In the genomic region with DNA sequence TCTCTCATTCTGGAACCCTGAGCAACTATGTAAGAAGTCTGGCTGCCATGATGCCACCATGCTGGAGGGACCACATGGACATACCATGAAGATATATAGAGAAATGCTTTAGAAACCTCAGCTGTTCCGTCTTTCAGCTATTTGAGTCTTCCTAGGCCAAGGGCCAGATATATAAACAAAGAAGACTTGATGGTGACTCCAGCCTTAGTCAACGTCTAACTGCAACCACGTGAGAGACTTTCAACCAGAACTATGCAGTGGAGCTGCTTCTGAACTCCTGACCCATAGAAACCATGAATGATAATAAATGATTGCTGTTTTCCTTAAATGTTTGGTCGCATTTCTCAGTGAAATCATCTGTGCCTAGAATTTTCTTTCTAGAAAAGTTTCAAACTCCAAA, we compare ENCODE assay signal across 1 cellular context.
TF ChIP-seq lines count a peak whose summit lies in the region.

No MANE protein-coding gene starts in this region.

TF ChIP-seq in SK-N-SH treated with all-trans-retinoic acid at 6 μM for 48 hours, 23 proteins besides CTCF, POLR2A, EP300 and RAD21 (continued from another document):
- TF ChIP-seq TCF4 (CRISPR knock-in tag; IDR thresholded peaks at IDR 0.05; ENCODE audit: borderline replicate concordance) (no peak), ZNF565 (CRISPR knock-in tag; conservative IDR thresholded peaks at IDR 0.05; ENCODE audit: low read depth) (no peak), PPARA (CRISPR knock-in tag; IDR thresholded peaks at IDR 0.05; ENCODE audit: borderline replicate concordance) (no peak), BACH2 (CRISPR knock-in tag; IDR thresholded peaks at IDR 0.05; ENCODE audit: borderline replicate concordance) (no peak), OSR1 (CRISPR knock-in tag; IDR thresholded peaks at IDR 0.05) (no peak), PATZ1 (CRISPR knock-in tag; IDR thresholded peaks at IDR 0.05; ENCODE audit: borderline replicate concordance) (no peak), CSRNP3 (CRISPR knock-in tag; IDR thresholded peaks at IDR 0.05) (no peak)
